Comparison of ENCODE assay signal across 10 cellular contexts in genomic region chr1:179105393-179105792, GRCh38. TPM values are rescaled to one million over a fixed set of nuclear protein-coding genes. Genes with fewer than 3 reads are reported as not detected.
DNase-seq lines count a peak whose midpoint lies in the region; ATAC-seq and TF ChIP-seq lines count a peak whose summit lies in the region.
"Had no signal": no experiment of that assay in that cellular context is flagged by ENCODE, and none has a peak within 500 bp of the region (broad histone marks: within the 10 kb centered on the region; RNA-seq: fewer than 3 reads in every experiment).

No MANE protein-coding gene starts in this region.

- no peaks in the 10 kb centered on the region for H3K4me1 ChIP-seq in A673 (ENCODE audit: insufficient read depth, low read length, poor library complexity, severe bottlenecking)

- H2AFZ ChIP-seq in SU-DHL-6 (ENCODE audit: low read depth, low read length, severe bottlenecking) = no peak overlapping the region

- no peaks in the 10 kb centered on the region for H3K9me2 ChIP-seq in SU-DHL-6 (replicated peaks; ENCODE audit: insufficient read depth, low read length)

- no peak overlapping the region for H3K4me2 ChIP-seq in SU-DHL-6 (ENCODE audit: low read depth, low read length, poor library complexity, severe bottlenecking)

- H3K4me3 ChIP-seq in A673 (ENCODE audit: low read depth, low read length, poor library complexity, severe bottlenecking) (no peak overlapping the region), SU-DHL-6 (ENCODE audit: insufficient read depth, low read length, poor library complexity, severe bottlenecking) (no peak overlapping the region)
- H3K4me3 ChIP-seq: lung had no signal

- H3K36me3 ChIP-seq in A673 (ENCODE audit: insufficient read depth, low read length, poor library complexity, severe bottlenecking) (peaks cover 15% of the 10 kb centered on the region), SU-DHL-6 (ENCODE audit: low read length) (no peaks in the 10 kb centered on the region)

- TF ChIP-seq CTCF in A673 (conservative IDR thresholded peaks at IDR 0.05; ENCODE audit: low read depth, low read length) (peak; percentile 44), SU-DHL-6 (IDR thresholded peaks at IDR 0.05; ENCODE audit: insufficient read depth, low read length, poor library complexity, severe bottlenecking) (peak; percentile 35)

- H3K27ac ChIP-seq in A673 (ENCODE audit: low read depth, low read length, poor library complexity, severe bottlenecking) (no peak overlapping the region), SU-DHL-6 (ENCODE audit: low read depth, low read length) (no peak overlapping the region)

- no peaks in the 10 kb centered on the region for H4K20me1 ChIP-seq in SU-DHL-6 (ENCODE audit: low read depth, low read length)

- H3F3A ChIP-seq in SU-DHL-6 (ENCODE audit: insufficient read depth) = no peaks in the 10 kb centered on the region

- no TSS peak for BruUV-seq in A673 (replicated peaks; lab: Mats Ljungman, UMichigan)

- no peak for DNase-seq in A673 (ENCODE audit: low spot score)
- DNase-seq in islet precursor cell = peak; percentile 77
- DNase-seq in NCI-H226 = no peak
- no peak for DNase-seq in activated CD4-positive, alpha-beta T cell treated with anti-CD3 and anti-CD28 coated beads, Interleukin-2, amount 50 U/mL, for 1 hour
- no peak for DNase-seq in epidermal melanocyte (ENCODE audit: insufficient read length, low spot score)

- POLR2A ChIA-PET in A673 (lab: Charles Lee; ENCODE audit: low non-redundant PET) = interaction anchor here (0.5 kb wide), 1 partner anchor 140 kb away, joined by 5 read pairs; no protein-coding TSS in a partner anchor

- H3K9me3 ChIP-seq in A673 (ENCODE audit: low read depth, low read length, poor library complexity, severe bottlenecking) (no peaks in the 10 kb centered on the region), SU-DHL-6 (ENCODE audit: insufficient read depth, low read length) (no peaks in the 10 kb centered on the region)

- no peak overlapping the region for H3K9ac ChIP-seq in SU-DHL-6 (ENCODE audit: low read length)

- CTCF ChIA-PET in A673 (lab: Charles Lee) = no interaction called here

- peak; percentile 46 for ATAC-seq in GM18502 (IDR thresholded peaks at IDR 0.05; ENCODE audit: poor library complexity, unreplicated experiment)
- ATAC-seq in GM18868 (IDR thresholded peaks at IDR 0.05; ENCODE audit: unreplicated experiment) = no peak
- ATAC-seq: Right ventricle myocardium inferior had no signal

- intact Hi-C loops in A673 (cut with micrococcal nuclease; ENCODE audit: unreplicated experiment) = no loop called here

- no peaks in the 10 kb centered on the region for H3K79me2 ChIP-seq in SU-DHL-6 (ENCODE audit: insufficient read depth, low read length)

- no peaks in the 10 kb centered on the region for H3K27me3 ChIP-seq in A673 (replicated peaks; ENCODE audit: insufficient read depth, low read depth, low read length, poor library complexity)
- H3K27me3 ChIP-seq in SU-DHL-6 (ENCODE audit: low read length) = no peaks in the 10 kb centered on the region

RNA-seq across cellular contexts. Expression of gene TOR3A, which starts 23.5 kb away (rescaled TPM):
- total RNA-seq in A673 (2021) = 18.0 and 21.0 TPM in 2 replicates
